In genomic region chr15:88664151-88664778, GRCh38 we compare ENCODE assay signal across 9 cellular contexts. TPM values are rescaled to one million over a fixed set of nuclear protein-coding genes. Genes with fewer than 3 reads are reported as not detected.
DNase-seq lines count a peak whose midpoint lies in the region; ATAC-seq and TF ChIP-seq lines count a peak whose summit lies in the region.
"Had no signal": no experiment of that assay in that cellular context is flagged by ENCODE, and none has a peak within 500 bp of the region (broad histone marks: within the 10 kb centered on the region; RNA-seq: fewer than 3 reads in every experiment).

No MANE protein-coding gene starts in this region.

- intact Hi-C loops in activated CD4-positive, alpha-beta T cell treated with anti-CD3 and anti-CD28 coated beads, Interleukin-2, amount 10 ng/mL, durations not matched to agents 24 days and 14 days (cut with micrococcal nuclease): loop anchor here (1.0 kb wide), 2 partner anchors 40 to 188 kb away; no protein-coding TSS in a partner anchor
- intact Hi-C loops in head of caudate nucleus (cut with DNase I): loop anchor here (5.0 kb wide), 1 partner anchor 37 kb away; no protein-coding TSS in a partner anchor
- intact Hi-C loops in testis (cut with DNase I; ENCODE audit: low total_unique reads): no loop called here

- H3K9me3 Mint-ChIP-seq in activated CD8-positive, alpha-beta memory T cell treated with anti-CD3 and anti-CD28 coated beads, Interleukin-2, amount 10 ng/mL, durations not matched to agents 7 days and 5 days (ENCODE audit: low read depth): no peaks in the 10 kb centered on the region
- H3K9me3 Mint-ChIP-seq in activated CD4-positive, alpha-beta T cell treated with anti-CD3 and anti-CD28 coated beads, Interleukin-2, amount 10 ng/mL, durations not matched to agents 24 days and 14 days: no peaks in the 10 kb centered on the region

- peak; percentile 63 for DNase-seq in activated CD8-positive, alpha-beta memory T cell treated with anti-CD3 and anti-CD28 coated beads, Interleukin-2, amount 10 ng/mL, durations not matched to agents 7 days and 5 days
- DNase-seq in activated CD8-positive, alpha-beta memory T cell treated with anti-CD3 and anti-CD28 coated beads, Interleukin-2, amount 50 U/mL, for 48 hours: no peak
- peak; percentile 83 for DNase-seq in activated CD4-positive, alpha-beta T cell treated with anti-CD3 and anti-CD28 coated beads, Interleukin-2, amount 10 ng/mL, durations not matched to agents 24 days and 14 days
- peak in 35 of 42 donors; percentile 23 to 85 (median 64) for DNase-seq in head of caudate nucleus
- peak; percentile 13 for DNase-seq in testis
- DNase-seq in NCI-H446 treated with DMSO at 0.1 percent for 48 hours (lab: John Stamatoyannopoulos, UW): no peak
- DNase-seq in kidney glomerular epithelial cell (lab: John Stamatoyannopoulos, UW): no peak
- no peak for DNase-seq in ACHN

- peak overlapping the region; percentile 17 for H3K27ac Mint-ChIP-seq in activated CD8-positive, alpha-beta memory T cell treated with anti-CD3 and anti-CD28 coated beads, Interleukin-2, amount 10 ng/mL, durations not matched to agents 7 days and 5 days
- peak overlapping the region; percentile 26 for H3K27ac Mint-ChIP-seq in activated CD4-positive, alpha-beta T cell treated with anti-CD3 and anti-CD28 coated beads, Interleukin-2, amount 10 ng/mL, durations not matched to agents 24 days and 14 days

- H3K4me3 Mint-ChIP-seq in activated CD8-positive, alpha-beta memory T cell treated with anti-CD3 and anti-CD28 coated beads, Interleukin-2, amount 10 ng/mL, durations not matched to agents 7 days and 5 days: no peak overlapping the region
- H3K4me3 Mint-ChIP-seq in activated CD4-positive, alpha-beta T cell treated with anti-CD3 and anti-CD28 coated beads, Interleukin-2, amount 10 ng/mL, durations not matched to agents 24 days and 14 days: no peak overlapping the region

- H3K4me1 ChIP-seq in testis: no peaks in the 10 kb centered on the region

- H3K27me3 Mint-ChIP-seq in activated CD8-positive, alpha-beta memory T cell treated with anti-CD3 and anti-CD28 coated beads, Interleukin-2, amount 10 ng/mL, durations not matched to agents 7 days and 5 days: peaks cover 10% of the 10 kb centered on the region
- peaks cover 8% of the 10 kb centered on the region for H3K27me3 Mint-ChIP-seq in activated CD4-positive, alpha-beta T cell treated with anti-CD3 and anti-CD28 coated beads, Interleukin-2, amount 10 ng/mL, durations not matched to agents 24 days and 14 days

- H3K4me3 ChIP-seq in testis: no peak overlapping the region
- H3K4me3 ChIP-seq: SJSA1 had no signal

- H3K4me1 Mint-ChIP-seq in activated CD8-positive, alpha-beta memory T cell treated with anti-CD3 and anti-CD28 coated beads, Interleukin-2, amount 10 ng/mL, durations not matched to agents 7 days and 5 days: peaks cover 2% of the 10 kb centered on the region
- peaks cover 4% of the 10 kb centered on the region for H3K4me1 Mint-ChIP-seq in activated CD4-positive, alpha-beta T cell treated with anti-CD3 and anti-CD28 coated beads, Interleukin-2, amount 10 ng/mL, durations not matched to agents 24 days and 14 days

- H3K9me3 ChIP-seq in testis: no peaks in the 10 kb centered on the region
- H3K9me3 ChIP-seq: SJSA1 had no signal

- H3K36me3 ChIP-seq in testis (ENCODE audit: low read depth, missing control alignments): no peaks in the 10 kb centered on the region
- H3K36me3 ChIP-seq: SJSA1 had no signal

- 83 to 84% methylated on average over 3 to 7 of the region's 7 CpGs for WGBS in testis, 2 donors

- CTCF ChIA-PET in activated CD8-positive, alpha-beta memory T cell treated with anti-CD3 and anti-CD28 coated beads, Interleukin-2, amount 10 ng/mL, durations not matched to agents 7 days and 5 days (lab: Charles Lee): interaction anchor here (1.3 to 3.9 kb wide), 4 partner anchors 30 to 193 kb away, joined by 3 to 43 read pairs (median 3); no protein-coding TSS in a partner anchor

- TF ChIP-seq CTCF in testis (IDR thresholded peaks at IDR 0.05): no peak

- in situ Hi-C loops in ACHN (cut with HindIII; ENCODE audit: low pct_ligation_motif_present, low pct_unique_long_range_greater_than_20kb, low sequenced_read_pairs): no loop called here

- no peaks in the 10 kb centered on the region for H3K27me3 ChIP-seq in testis
- H3K27me3 ChIP-seq: SJSA1 had no signal

- H3K27ac ChIP-seq in testis: no peak overlapping the region
- H3K27ac ChIP-seq: SJSA1 had no signal

- TF ChIP-seq POLR2A in testis (IDR thresholded peaks at IDR 0.05): no peak

- H3K36me3 Mint-ChIP-seq in activated CD8-positive, alpha-beta memory T cell treated with anti-CD3 and anti-CD28 coated beads, Interleukin-2, amount 10 ng/mL, durations not matched to agents 7 days and 5 days: no peaks in the 10 kb centered on the region
- peaks cover 10% of the 10 kb centered on the region for H3K36me3 Mint-ChIP-seq in activated CD4-positive, alpha-beta T cell treated with anti-CD3 and anti-CD28 coated beads, Interleukin-2, amount 10 ng/mL, durations not matched to agents 24 days and 14 days (ENCODE audit: low read depth)

- ATAC-seq in activated CD8-positive, alpha-beta memory T cell treated with anti-CD3 and anti-CD28 coated beads, Interleukin-2, amount 10 ng/mL, durations not matched to agents 7 days and 5 days: peak; percentile 58

RNA-seq across cellular contexts. Expression of gene ISG20, which starts 25.4 kb away (rescaled TPM):
- total RNA-seq in activated CD8-positive, alpha-beta memory T cell treated with anti-CD3 and anti-CD28 coated beads, Interleukin-2, amount 10 ng/mL, durations not matched to agents 7 days and 5 days: 100 to 1,000 TPM; 155 to 379 TPM
- total RNA-seq in activated CD4-positive, alpha-beta T cell treated with anti-CD3 and anti-CD28 coated beads, Interleukin-2, amount 10 ng/mL, durations not matched to agents 24 days and 14 days: 33.9 and 35.5 TPM in 2 replicates
- total RNA-seq in testis: 1 to 10 TPM; 6.8 to 8.7 TPM
- 17.0 TPM for polyA plus RNA-seq in testis (ENCODE audit: insufficient read depth, low read depth, low replicate concordance)

RNA-seq across cellular contexts. Expression of gene AEN, which starts 43.1 kb away (rescaled TPM):
- 10 to 100 TPM; 55.7 to 57.4 TPM for total RNA-seq in activated CD8-positive, alpha-beta memory T cell treated with anti-CD3 and anti-CD28 coated beads, Interleukin-2, amount 10 ng/mL, durations not matched to agents 7 days and 5 days
- 72.4 and 75.7 TPM in 2 replicates for total RNA-seq in activated CD4-positive, alpha-beta T cell treated with anti-CD3 and anti-CD28 coated beads, Interleukin-2, amount 10 ng/mL, durations not matched to agents 24 days and 14 days
- total RNA-seq in testis: 10 to 100 TPM; 31.0 to 32.9 TPM
- 22.5 TPM for polyA plus RNA-seq in testis (ENCODE audit: insufficient read depth, low read depth, low replicate concordance)

Comparison
In these comparisons a context has a peak if more than half of its experiments do, and no peak if none do; other contexts are left out.
1. DNase-seq: peak in activated CD8-positive, alpha-beta memory T cell treated with anti-CD3 and anti-CD28 coated beads, Interleukin-2, amount 10 ng/mL, durations not matched to agents 7 days and 5 days (single experiment), activated CD4-positive, alpha-beta T cell treated with anti-CD3 and anti-CD28 coated beads, Interleukin-2, amount 10 ng/mL, durations not matched to agents 24 days and 14 days (single experiment), head of caudate nucleus (35 of 42) and testis (single experiment); none in activated CD8-positive, alpha-beta memory T cell treated with anti-CD3 and anti-CD28 coated beads, Interleukin-2, amount 50 U/mL, for 48 hours (single experiment), NCI-H446 treated with DMSO at 0.1 percent for 48 hours (single experiment), kidney glomerular epithelial cell (single experiment) and ACHN (single experiment).